In genomic region chr14:94397279-94397898, GRCh38 we compare ENCODE assay signal across 22 cellular contexts. TPM values are rescaled to one million over a fixed set of nuclear protein-coding genes. Genes with fewer than 3 reads are reported as not detected.
A peak's percentile ranks its signal among the peaks of the same experiment; 100 is the strongest.
DNase-seq lines count a peak whose midpoint lies in the region; ATAC-seq and TF ChIP-seq lines count a peak whose summit lies in the region.
"Had no signal": no experiment of that assay in that cellular context is flagged by ENCODE, and none has a peak within 500 bp of the region (broad histone marks: within the 10 kb centered on the region; RNA-seq: fewer than 3 reads in every experiment).

No MANE protein-coding gene starts in this region.

- no peak for ATAC-seq in HG02870 (IDR thresholded peaks at IDR 0.05; ENCODE audit: unreplicated experiment)
- ATAC-seq: HCT116 had no signal

- WGBS in endodermal cell (ENCODE audit: insufficient coverage in 1 of 2, insufficient read length in 1 of 2), 2 experiments: 45 to 64% methylated on average over 2 to 6 of the region's 6 CpGs

- H3K9me3 ChIP-seq in HUES48 (ENCODE audit: control insufficient read depth, insufficient read depth, low read length) (no peaks in the 10 kb centered on the region), endodermal cell (ENCODE audit: control insufficient read depth, low read length) (no peaks in the 10 kb centered on the region), neural progenitor cell (ENCODE audit: low read depth) (no peaks in the 10 kb centered on the region)
- H3K9me3 ChIP-seq: BE2C had no signal

- peak overlapping the region; percentile 64 for H3K4me2 ChIP-seq in neural progenitor cell
- H3K4me2 ChIP-seq: KMS-11 had no signal

- H3K36me3 ChIP-seq in HUES48 (ENCODE audit: control insufficient read depth, insufficient read depth, low read length): no peaks in the 10 kb centered on the region
- no peaks in the 10 kb centered on the region for H3K36me3 ChIP-seq in endodermal cell (ENCODE audit: control insufficient read depth, insufficient read depth, low read length)
- no peaks in the 10 kb centered on the region for H3K36me3 ChIP-seq in neural progenitor cell
- H3K36me3 ChIP-seq: BE2C had no signal

- intact Hi-C loops in Calu3 (cut with micrococcal nuclease; ENCODE audit: unreplicated experiment): loop anchor here (5.0 kb wide), 1 partner anchor 265 kb away; no protein-coding TSS in a partner anchor
- intact Hi-C loops in activated T-helper 2 cell treated with anti-CD3 and anti-CD28 coated beads, Interferon-gamma antibody, Interleukin-2, Interleukin-4, amounts not matched to agents 10 μg/mL and 5 μg/mL and 100 μg/mL, durations not matched to agents 14 hours and 24 hours and 36 hours (cut with micrococcal nuclease): loop anchor here (10.0 kb wide), 2 partner anchors 223 to 423 kb away; partner anchors contain the start of genes ASB2 and PPP4R4

- DNase-seq in Calu3 (no peak), endodermal cell (no peak), neural progenitor cell (ENCODE audit: low spot score) (no peak), SHP77 treated with DMSO at 0.1 percent for 48 hours (lab: John Stamatoyannopoulos, UW) (no peak), middle frontal gyrus (ENCODE audit: extremely low spot score, low spot score) (no peak)
- DNase-seq in activated T-helper 2 cell treated with anti-CD3 and anti-CD28 coated beads, Interferon-gamma antibody, Interleukin-2, Interleukin-4, amounts not matched to agents 10 μg/mL and 5 μg/mL and 100 μg/mL, durations not matched to agents 14 hours and 24 hours and 36 hours (ENCODE audit: low spot score): no peak
- DNase-seq: BE2C; CD4-positive, CD25-positive, alpha-beta regulatory T cell; DMS53; EL; MV-4-11; NCI-H187 treated with DMSO at 0.1 percent for 48 hours; NCI-H2227 treated with DMSO at 0.1 percent for 48 hours; NCI-H510A treated with DMSO at 0.1 percent for 48 hours; NCI-H82; OCI-M1; Right ventricle myocardium superior had no signal

- no TSS peak for BruUV-seq in Calu3 (replicated peaks; lab: Mats Ljungman, UMichigan)

- H3K27ac ChIP-seq in HUES48 (ENCODE audit: low read depth, low read length) (peak overlapping the region; percentile 85), endodermal cell (ENCODE audit: low read depth, low read length) (peak overlapping the region; percentile 46), neural progenitor cell (no peak overlapping the region)
- H3K27ac ChIP-seq: KMS-11, SK-N-MC had no signal

- H3K4me3 Mint-ChIP-seq in Calu3 (ENCODE audit: low read depth, unreplicated experiment): peak overlapping the region; percentile 9
- H3K4me3 Mint-ChIP-seq in endodermal cell: no peak overlapping the region
- H3K4me3 Mint-ChIP-seq in neural progenitor cell: no peak overlapping the region
- H3K4me3 Mint-ChIP-seq in activated T-helper 2 cell treated with anti-CD3 and anti-CD28 coated beads, Interferon-gamma antibody, Interleukin-2, Interleukin-4, amounts not matched to agents 10 μg/mL and 5 μg/mL and 100 μg/mL, durations not matched to agents 14 hours and 24 hours and 36 hours (ENCODE audit: low read depth): no peak overlapping the region
- H3K4me3 Mint-ChIP-seq: CD4-positive, CD25-positive, alpha-beta regulatory T cell had no signal

- CTCF ChIA-PET in Calu3 (lab: Charles Lee): no interaction called here

- no peaks in the 10 kb centered on the region for H3K79me2 ChIP-seq in neural progenitor cell (ENCODE audit: low read depth)

- peak overlapping the region; percentile 45 for H3K4me3 ChIP-seq in HUES48 (ENCODE audit: low read depth, low read length)
- no peak overlapping the region for H3K4me3 ChIP-seq in endodermal cell (ENCODE audit: low read length)
- H3K4me3 ChIP-seq in neural progenitor cell: peak overlapping the region; percentile 14
- H3K4me3 ChIP-seq: SK-N-MC had no signal

- no peaks in the 10 kb centered on the region for H3K9me3 Mint-ChIP-seq in Calu3 (ENCODE audit: low read depth, unreplicated experiment)
- H3K9me3 Mint-ChIP-seq in endodermal cell: no peaks in the 10 kb centered on the region
- H3K9me3 Mint-ChIP-seq in neural progenitor cell: no peaks in the 10 kb centered on the region
- H3K9me3 Mint-ChIP-seq in activated T-helper 2 cell treated with anti-CD3 and anti-CD28 coated beads, Interferon-gamma antibody, Interleukin-2, Interleukin-4, amounts not matched to agents 10 μg/mL and 5 μg/mL and 100 μg/mL, durations not matched to agents 14 hours and 24 hours and 36 hours: no peaks in the 10 kb centered on the region
- H3K9me3 Mint-ChIP-seq: CD4-positive, CD25-positive, alpha-beta regulatory T cell had no signal

- H3K4me1 ChIP-seq in HUES48 (ENCODE audit: control insufficient read depth, insufficient read depth, low read length) (peaks cover 56% of the 10 kb centered on the region), endodermal cell (ENCODE audit: control insufficient read depth, insufficient read depth, low read length) (peaks cover 10% of the 10 kb centered on the region), neural progenitor cell (peaks cover 16% of the 10 kb centered on the region)
- H3K4me1 ChIP-seq: BE2C had no signal

- no peaks in the 10 kb centered on the region for H4K20me1 ChIP-seq in neural progenitor cell (ENCODE audit: low read depth)

- H3K27me3 ChIP-seq in HUES48 (ENCODE audit: control insufficient read depth, insufficient read depth, low read length) (no peaks in the 10 kb centered on the region), endodermal cell (ENCODE audit: control insufficient read depth, insufficient read depth, low read length, poor library complexity, severe bottlenecking) (peaks cover 59% of the 10 kb centered on the region), neural progenitor cell (no peaks in the 10 kb centered on the region)

- H3K27me3 Mint-ChIP-seq in Calu3 (ENCODE audit: unreplicated experiment) (no peaks in the 10 kb centered on the region), endodermal cell (ENCODE audit: insufficient read depth) (peaks cover 57% of the 10 kb centered on the region), neural progenitor cell (ENCODE audit: insufficient read depth, low read depth) (peaks cover 4% of the 10 kb centered on the region)
- H3K27me3 Mint-ChIP-seq in activated T-helper 2 cell treated with anti-CD3 and anti-CD28 coated beads, Interferon-gamma antibody, Interleukin-2, Interleukin-4, amounts not matched to agents 10 μg/mL and 5 μg/mL and 100 μg/mL, durations not matched to agents 14 hours and 24 hours and 36 hours (ENCODE audit: low read depth): peaks cover 2% of the 10 kb centered on the region

- no peak for TF ChIP-seq CTCF in Calu3 (IDR thresholded peaks at IDR 0.05; ENCODE audit: unreplicated experiment)
- no peak for TF ChIP-seq CTCF in endodermal cell (conservative IDR thresholded peaks at IDR 0.05)
- no peak for TF ChIP-seq CTCF in neural progenitor cell (IDR thresholded peaks at IDR 0.05)

- H3K4me1 Mint-ChIP-seq in Calu3 (ENCODE audit: low read depth, unreplicated experiment) (peaks cover 53% of the 10 kb centered on the region), endodermal cell (peaks cover 30% of the 10 kb centered on the region), neural progenitor cell (peaks cover 16% of the 10 kb centered on the region)
- H3K4me1 Mint-ChIP-seq in activated T-helper 2 cell treated with anti-CD3 and anti-CD28 coated beads, Interferon-gamma antibody, Interleukin-2, Interleukin-4, amounts not matched to agents 10 μg/mL and 5 μg/mL and 100 μg/mL, durations not matched to agents 14 hours and 24 hours and 36 hours (ENCODE audit: low read depth): peaks cover 27% of the 10 kb centered on the region

- H3K27ac Mint-ChIP-seq in Calu3 (ENCODE audit: unreplicated experiment): peak overlapping the region; percentile 1
- no peak overlapping the region for H3K27ac Mint-ChIP-seq in endodermal cell
- no peak overlapping the region for H3K27ac Mint-ChIP-seq in neural progenitor cell
- no peak overlapping the region for H3K27ac Mint-ChIP-seq in activated T-helper 2 cell treated with anti-CD3 and anti-CD28 coated beads, Interferon-gamma antibody, Interleukin-2, Interleukin-4, amounts not matched to agents 10 μg/mL and 5 μg/mL and 100 μg/mL, durations not matched to agents 14 hours and 24 hours and 36 hours
- H3K27ac Mint-ChIP-seq: CD4-positive, CD25-positive, alpha-beta regulatory T cell had no signal

- H3F3A ChIP-seq in neural progenitor cell (ENCODE audit: low read depth): peaks cover 18% of the 10 kb centered on the region

- H3K36me3 Mint-ChIP-seq in Calu3 (ENCODE audit: insufficient read depth, unreplicated experiment) (no peaks in the 10 kb centered on the region), endodermal cell (ENCODE audit: low read depth) (no peaks in the 10 kb centered on the region), neural progenitor cell (no peaks in the 10 kb centered on the region)
- H3K36me3 Mint-ChIP-seq in activated T-helper 2 cell treated with anti-CD3 and anti-CD28 coated beads, Interferon-gamma antibody, Interleukin-2, Interleukin-4, amounts not matched to agents 10 μg/mL and 5 μg/mL and 100 μg/mL, durations not matched to agents 14 hours and 24 hours and 36 hours (ENCODE audit: low read depth): no peaks in the 10 kb centered on the region
- H3K36me3 Mint-ChIP-seq: CD4-positive, CD25-positive, alpha-beta regulatory T cell had no signal

- no peak overlapping the region for H2AFZ ChIP-seq in neural progenitor cell (replicated peaks)

- H3K9ac ChIP-seq in HUES48 (ENCODE audit: low read depth, low read length): peak overlapping the region; percentile 13; the same call in 1 of the 2 replicates
- H3K9ac ChIP-seq in endodermal cell (ENCODE audit: extremely low read depth, low read length, poor library complexity, severe bottlenecking): no peak overlapping the region
- H3K9ac ChIP-seq in neural progenitor cell: no peak overlapping the region
- H3K9ac ChIP-seq: KMS-11 had no signal

RNA-seq across cellular contexts. Expression of gene SERPINA1, which starts 9.0 kb away (rescaled TPM):
- total RNA-seq in Calu3 (2022): 167 and 235 TPM in 2 replicates
- 1 to 10 TPM in 1 of 2 donors, not detected in 1; 1.2 TPM for total RNA-seq in endodermal cell
- 1.2 TPM for polyA plus RNA-seq in endodermal cell (2013, experiment 1 of 2)
- polyA plus RNA-seq in endodermal cell (2013, experiment 2 of 2): 0.91 TPM
- 0.13 and 0.43 TPM in 2 replicates for total RNA-seq in neural progenitor cell (ENCODE audit: low replicate concordance)
- 1.1 and 1.3 TPM in 2 replicates for total RNA-seq in activated T-helper 2 cell treated with anti-CD3 and anti-CD28 coated beads, Interferon-gamma antibody, Interleukin-2, Interleukin-4, amounts not matched to agents 10 μg/mL and 5 μg/mL and 100 μg/mL, durations not matched to agents 14 hours and 24 hours and 36 hours
- total RNA-seq: CD4-positive, CD25-positive, alpha-beta regulatory T cell had no signal

RNA-seq across cellular contexts. Expression of gene SERPINA2, which starts 30.9 kb away (rescaled TPM):
- total RNA-seq in Calu3 (2022) (not detected in 2 replicates), endodermal cell (not detected), neural progenitor cell (ENCODE audit: low replicate concordance) (not detected in 2 replicates)
- not detected for polyA plus RNA-seq in endodermal cell (2013, experiment 1 of 2)
- polyA plus RNA-seq in endodermal cell (2013, experiment 2 of 2): not detected
- not detected in 2 replicates for total RNA-seq in activated T-helper 2 cell treated with anti-CD3 and anti-CD28 coated beads, Interferon-gamma antibody, Interleukin-2, Interleukin-4, amounts not matched to agents 10 μg/mL and 5 μg/mL and 100 μg/mL, durations not matched to agents 14 hours and 24 hours and 36 hours
- total RNA-seq: CD4-positive, CD25-positive, alpha-beta regulatory T cell; Right ventricle myocardium superior had no signal
- polyA plus RNA-seq: CD4-positive, CD25-positive, alpha-beta regulatory T cell had no signal

RNA-seq across cellular contexts. Expression of gene SERPINA11, which starts 55.2 kb away (rescaled TPM):
- not detected in 2 replicates for total RNA-seq in Calu3 (2022)
- total RNA-seq in endodermal cell: under 1 TPM in 1 of 2 donors, not detected in 1; 0.70 TPM
- polyA plus RNA-seq in endodermal cell (2013, experiment 1 of 2): not detected
- not detected for polyA plus RNA-seq in endodermal cell (2013, experiment 2 of 2)
- total RNA-seq in neural progenitor cell (ENCODE audit: low replicate concordance): not detected in 2 replicates
- total RNA-seq in activated T-helper 2 cell treated with anti-CD3 and anti-CD28 coated beads, Interferon-gamma antibody, Interleukin-2, Interleukin-4, amounts not matched to agents 10 μg/mL and 5 μg/mL and 100 μg/mL, durations not matched to agents 14 hours and 24 hours and 36 hours: not detected in 2 replicates
- total RNA-seq: CD4-positive, CD25-positive, alpha-beta regulatory T cell; Right ventricle myocardium superior had no signal
- polyA plus RNA-seq: CD4-positive, CD25-positive, alpha-beta regulatory T cell had no signal

Comparison
In these comparisons a context has a peak if more than half of its experiments do, and no peak if none do; other contexts are left out.
1. RNA of gene SERPINA1, which starts 9.0 kb away (total RNA-seq): 167 to 235 TPM in Calu3; 1.1 to 1.3 TPM in activated T-helper 2 cell treated with anti-CD3 and anti-CD28 coated beads, Interferon-gamma antibody, Interleukin-2, Interleukin-4, amounts not matched to agents 10 μg/mL and 5 μg/mL and 100 μg/mL, durations not matched to agents 14 hours and 24 hours and 36 hours, 1.2 TPM in endodermal cell and 0.13 to 0.43 TPM in neural progenitor cell; every median in the first group is over 10 times any median in the second.